1 cellular context compared by ENCODE assay signal in the genomic region with DNA sequence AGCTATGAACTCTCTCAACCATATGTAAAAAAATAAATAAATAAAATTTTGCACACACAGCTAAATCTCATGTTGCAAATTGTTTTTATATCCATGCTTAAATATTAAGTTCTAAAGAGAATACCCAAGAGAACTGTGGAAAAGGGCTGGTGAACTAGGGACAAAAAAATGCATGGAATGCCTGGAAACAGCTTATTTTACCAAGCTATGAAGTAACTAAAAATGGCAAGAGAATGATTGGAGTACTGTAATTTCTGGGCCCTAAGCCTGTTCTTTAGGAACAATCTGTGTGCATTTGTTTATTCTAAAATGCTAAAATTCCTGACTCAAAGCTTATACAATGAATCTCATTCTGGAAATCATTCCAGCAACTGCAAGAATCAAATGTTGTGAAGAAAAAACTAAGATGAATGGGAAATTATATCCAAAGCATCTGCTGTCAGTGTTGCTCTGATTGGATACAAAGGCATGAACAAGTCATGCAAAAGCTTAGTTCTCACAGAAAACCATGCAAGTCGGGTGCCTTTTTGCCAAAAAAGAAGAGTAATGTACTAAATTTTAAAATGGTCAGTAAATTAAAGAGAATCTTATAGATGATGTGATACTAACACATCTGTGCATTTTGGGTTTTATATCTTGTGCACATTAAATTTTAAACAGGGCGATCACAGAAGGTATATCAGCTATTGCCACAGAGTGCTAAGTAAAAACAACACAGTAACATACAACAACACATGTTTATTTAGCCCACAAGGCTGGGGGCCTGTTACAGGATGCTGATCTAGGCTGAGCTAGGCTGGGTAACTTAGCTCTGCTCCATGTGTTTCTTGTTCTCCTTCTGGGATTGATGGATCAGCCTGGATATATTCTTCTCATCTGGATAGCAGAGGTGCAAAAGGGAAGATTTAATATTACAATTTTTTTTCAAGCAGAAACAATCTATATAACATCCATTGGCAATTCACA.
TF ChIP-seq lines count a peak whose summit lies in the region.

No MANE protein-coding gene starts in this region.

TF ChIP-seq in SK-N-SH, 30 proteins besides CTCF, POLR2A, EP300 and RAD21 (continued from another document):
- TF ChIP-seq, protein P1, sequence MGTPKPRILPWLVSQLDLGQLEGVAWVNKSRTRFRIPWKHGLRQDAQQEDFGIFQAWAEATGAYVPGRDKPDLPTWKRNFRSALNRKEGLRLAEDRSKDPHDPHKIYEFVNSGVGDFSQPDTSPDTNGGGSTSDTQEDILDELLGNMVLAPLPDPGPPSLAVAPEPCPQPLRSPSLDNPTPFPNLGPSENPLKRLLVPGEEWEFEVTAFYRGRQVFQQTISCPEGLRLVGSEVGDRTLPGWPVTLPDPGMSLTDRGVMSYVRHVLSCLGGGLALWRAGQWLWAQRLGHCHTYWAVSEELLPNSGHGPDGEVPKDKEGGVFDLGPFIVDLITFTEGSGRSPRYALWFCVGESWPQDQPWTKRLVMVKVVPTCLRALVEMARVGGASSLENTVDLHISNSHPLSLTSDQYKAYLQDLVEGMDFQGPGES (IDR thresholded peaks at IDR 0.05; ENCODE audit: low read depth, low read length) = no peak
- no peak for TF ChIP-seq POLR2AphosphoS5 (IDR thresholded peaks at IDR 0.05; ENCODE audit: low read depth, low read length)
- TF ChIP-seq, protein P2, sequence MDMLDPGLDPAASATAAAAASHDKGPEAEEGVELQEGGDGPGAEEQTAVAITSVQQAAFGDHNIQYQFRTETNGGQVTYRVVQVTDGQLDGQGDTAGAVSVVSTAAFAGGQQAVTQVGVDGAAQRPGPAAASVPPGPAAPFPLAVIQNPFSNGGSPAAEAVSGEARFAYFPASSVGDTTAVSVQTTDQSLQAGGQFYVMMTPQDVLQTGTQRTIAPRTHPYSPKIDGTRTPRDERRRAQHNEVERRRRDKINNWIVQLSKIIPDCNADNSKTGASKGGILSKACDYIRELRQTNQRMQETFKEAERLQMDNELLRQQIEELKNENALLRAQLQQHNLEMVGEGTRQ (IDR thresholded peaks at IDR 0.05; ENCODE audit: borderline replicate concordance, low read depth, low read length) = no peak
- no peak for TF ChIP-seq GABPA (IDR thresholded peaks at IDR 0.05; ENCODE audit: low read depth)
- TF ChIP-seq, protein P3, sequence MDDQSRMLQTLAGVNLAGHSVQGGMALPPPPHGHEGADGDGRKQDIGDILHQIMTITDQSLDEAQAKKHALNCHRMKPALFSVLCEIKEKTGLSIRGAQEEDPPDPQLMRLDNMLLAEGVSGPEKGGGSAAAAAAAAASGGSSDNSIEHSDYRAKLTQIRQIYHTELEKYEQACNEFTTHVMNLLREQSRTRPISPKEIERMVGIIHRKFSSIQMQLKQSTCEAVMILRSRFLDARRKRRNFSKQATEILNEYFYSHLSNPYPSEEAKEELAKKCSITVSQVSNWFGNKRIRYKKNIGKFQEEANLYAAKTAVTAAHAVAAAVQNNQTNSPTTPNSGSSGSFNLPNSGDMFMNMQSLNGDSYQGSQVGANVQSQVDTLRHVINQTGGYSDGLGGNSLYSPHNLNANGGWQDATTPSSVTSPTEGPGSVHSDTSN (IDR thresholded peaks at IDR 0.05) = peak; percentile 41
- TF ChIP-seq, protein P4, sequence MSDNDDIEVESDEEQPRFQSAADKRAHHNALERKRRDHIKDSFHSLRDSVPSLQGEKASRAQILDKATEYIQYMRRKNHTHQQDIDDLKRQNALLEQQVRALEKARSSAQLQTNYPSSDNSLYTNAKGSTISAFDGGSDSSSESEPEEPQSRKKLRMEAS (IDR thresholded peaks at IDR 0.05; ENCODE audit: low read depth) = no peak
- TF ChIP-seq, protein P5, sequence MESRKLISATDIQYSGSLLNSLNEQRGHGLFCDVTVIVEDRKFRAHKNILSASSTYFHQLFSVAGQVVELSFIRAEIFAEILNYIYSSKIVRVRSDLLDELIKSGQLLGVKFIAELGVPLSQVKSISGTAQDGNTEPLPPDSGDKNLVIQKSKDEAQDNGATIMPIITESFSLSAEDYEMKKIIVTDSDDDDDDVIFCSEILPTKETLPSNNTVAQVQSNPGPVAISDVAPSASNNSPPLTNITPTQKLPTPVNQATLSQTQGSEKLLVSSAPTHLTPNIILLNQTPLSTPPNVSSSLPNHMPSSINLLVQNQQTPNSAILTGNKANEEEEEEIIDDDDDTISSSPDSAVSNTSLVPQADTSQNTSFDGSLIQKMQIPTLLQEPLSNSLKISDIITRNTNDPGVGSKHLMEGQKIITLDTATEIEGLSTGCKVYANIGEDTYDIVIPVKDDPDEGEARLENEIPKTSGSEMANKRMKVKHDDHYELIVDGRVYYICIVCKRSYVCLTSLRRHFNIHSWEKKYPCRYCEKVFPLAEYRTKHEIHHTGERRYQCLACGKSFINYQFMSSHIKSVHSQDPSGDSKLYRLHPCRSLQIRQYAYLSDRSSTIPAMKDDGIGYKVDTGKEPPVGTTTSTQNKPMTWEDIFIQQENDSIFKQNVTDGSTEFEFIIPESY (IDR thresholded peaks at IDR 0.05; ENCODE audit: borderline replicate concordance, low read depth) = no peak
TF ChIP-seq in SK-N-SH: peak in this region for 7.
